15 cellular contexts compared by ENCODE assay signal in genomic region chr5:180870669-180871068, GRCh38. TPM values are rescaled to one million over a fixed set of nuclear protein-coding genes. Genes with fewer than 3 reads are reported as not detected.
DNase-seq lines count a peak whose midpoint lies in the region; ATAC-seq, FAIRE-seq and TF ChIP-seq lines count a peak whose summit lies in the region.
"Had no signal": no experiment of that assay in that cellular context is flagged by ENCODE, and none has a peak within 500 bp of the region (broad histone marks: within the 10 kb centered on the region; RNA-seq: fewer than 3 reads in every experiment).

No MANE protein-coding gene starts in this region.

- DNase-seq in K562 (ENCODE audit: extremely low read depth in 1 of 4, low spot score in 3 of 4) (no peak), stomach (no peak), nucleus accumbens (lab: John Stamatoyannopoulos, UW) (no peak), middle frontal gyrus (ENCODE audit: extremely low spot score, low spot score) (no peak), AML-193 (lab: John Stamatoyannopoulos, UW) (no peak)
- DNase-seq: Caco-2; CD8-positive, alpha-beta memory T cell; DND-41; GDM1; H7 had no signal

- TF ChIP-seq CTCF in K562 (IDR thresholded peaks at IDR 0.05 in 2 of 3, conservative IDR thresholded peaks at IDR 0.05 in 1 of 3; ENCODE audit: insufficient read depth in 2 of 3, low read depth in 1 of 3, low read length in 3 of 3) (no peak), gastroesophageal sphincter (IDR thresholded peaks at IDR 0.05) (no peak), stomach (IDR thresholded peaks at IDR 0.05) (no peak)

- POLR2A ChIA-PET in K562 (lab: Yijun Ruan, JAX), result no interaction called here

- intact Hi-C loops in K562 (cut with micrococcal nuclease) (no loop called here), stomach (cut with DNase I; ENCODE audit: low total_unique reads) (no loop called here)

- H3K9me1 ChIP-seq in K562 (ENCODE audit: control insufficient read depth, insufficient read depth, low read length), result no peaks in the 10 kb centered on the region

- peaks cover 18 to 33% of the 10 kb centered on the region in 2 experiments for H3K4me1 ChIP-seq in K562 (replicated peaks in 1 of 2; ENCODE audit: control insufficient read depth in 2 of 2, insufficient read depth in 2 of 2, low read length in 2 of 2)
- peaks cover 3 to 38% (median 3%) of the 10 kb centered on the region in 3 donors for H3K4me1 ChIP-seq in gastroesophageal sphincter
- peaks cover 0 to 38% (median 22%) of the 10 kb centered on the region in 4 donors for H3K4me1 ChIP-seq in stomach
- H3K4me1 ChIP-seq: BLaER1 had no signal

- no peaks in the 10 kb centered on the region for H4K20me1 ChIP-seq in K562 (replicated peaks; ENCODE audit: control insufficient read depth, insufficient read depth, low read length)
- H4K20me1 ChIP-seq: BLaER1 had no signal

- TF ChIP-seq POLR2A in K562 (conservative IDR thresholded peaks at IDR 0.05), result no peak
- TF ChIP-seq POLR2A in gastroesophageal sphincter (IDR thresholded peaks at IDR 0.05), result no peak
- TF ChIP-seq POLR2A in stomach (IDR thresholded peaks at IDR 0.05), result no peak

- TF ChIP-seq RAD21 in K562 (CRISPR knock-in tag; conservative IDR thresholded peaks at IDR 0.05 in 1 of 2, IDR thresholded peaks at IDR 0.05 in 1 of 2), result no peak

- no peak for FAIRE-seq in K562 (lab: Jason Lieb, UNC)
- FAIRE-seq: GM12892 had no signal

- no peak for TF ChIP-seq EP300 in K562 (IDR thresholded peaks at IDR 0.05; ENCODE audit: low read length)
- TF ChIP-seq EP300 in gastroesophageal sphincter (IDR thresholded peaks at IDR 0.05), result no peak
- no peak for TF ChIP-seq EP300 in stomach (IDR thresholded peaks at IDR 0.05)

- no peak overlapping the region for H3K4me3 ChIP-seq in K562
- H3K4me3 ChIP-seq in gastroesophageal sphincter, result no peak overlapping the region
- no peak overlapping the region for H3K4me3 ChIP-seq in stomach
- H3K4me3 ChIP-seq: BLaER1, GM23338 had no signal

- no peaks in the 10 kb centered on the region for H3K79me2 ChIP-seq in K562 (ENCODE audit: control insufficient read depth, insufficient read depth, low read length)

- H3K36me3 ChIP-seq in K562 (ENCODE audit: control insufficient read depth, insufficient read depth, low read length), result no peaks in the 10 kb centered on the region
- H3K36me3 ChIP-seq in gastroesophageal sphincter, result no peaks in the 10 kb centered on the region
- no peaks in the 10 kb centered on the region for H3K36me3 ChIP-seq in stomach
- H3K36me3 ChIP-seq: BLaER1 had no signal

- in situ Hi-C loops in K562 (cut with MboI), result no loop called here

- CTCF ChIA-PET in K562 (lab: Yijun Ruan, JAX; ENCODE audit: low intra/inter-chr PET ratio), result no interaction called here

- 0 out of 2 replicates have a peak overlapping the region, but pooled peaks have one; percentile 9 for H2AFZ ChIP-seq in K562 (ENCODE audit: low read depth, low read length)
- H2AFZ ChIP-seq: GM23338 had no signal

- no TSS peak for BruUV-seq in K562 (replicated peaks; lab: Mats Ljungman, UMichigan)

- 61% methylated on average over 8 of the region's 8 CpGs for WGBS in K562 (ENCODE audit: insufficient coverage, low coverage, missing lambda C conversion rate)
- WGBS in gastroesophageal sphincter (ENCODE audit: low coverage in 1 of 2), 2 donors, result 62 to 70% methylated on average over 7 to 8 of the region's 8 CpGs
- 63 to 77% (median 67%) methylated on average over 8 of the region's 8 CpGs for WGBS in stomach, 5 donors

- no peak overlapping the region for H3K27ac ChIP-seq in K562 (ENCODE audit: extremely low read depth, low read depth, low read length)
- H3K27ac ChIP-seq in gastroesophageal sphincter, result peak overlapping the region; percentile 77 to 87 (median 80)
- H3K27ac ChIP-seq in stomach, result peak overlapping the region in 3 of 5 donors; percentile 2 to 84 (median 41)
- H3K27ac ChIP-seq: BLaER1 had no signal

- no peak overlapping the region for H3K4me2 ChIP-seq in K562 (ENCODE audit: insufficient read depth, low read length)
- H3K4me2 ChIP-seq: BLaER1, GM23338 had no signal

- ATAC-seq in K562 (no peak), gastroesophageal sphincter (no peak)
- ATAC-seq: GM23338 had no signal

- no peak overlapping the region for H3K9ac ChIP-seq in K562 (ENCODE audit: insufficient read depth in 1 of 2, low read depth in 2 of 2, low read length in 2 of 2)
- H3K9ac ChIP-seq: BLaER1 had no signal

- no peaks in the 10 kb centered on the region for H3K9me3 ChIP-seq in K562 (replicated peaks; ENCODE audit: control insufficient read depth, insufficient read depth, low read depth, low read length)
- H3K9me3 ChIP-seq in gastroesophageal sphincter, result no peaks in the 10 kb centered on the region
- H3K9me3 ChIP-seq in stomach, result no peaks in the 10 kb centered on the region
- H3K9me3 ChIP-seq: BLaER1, Caco-2 had no signal

- no peaks in the 10 kb centered on the region for H3K27me3 ChIP-seq in K562 (ENCODE audit: control insufficient read depth in 2 of 2, insufficient read depth in 2 of 2, low read length in 2 of 2)
- no peaks in the 10 kb centered on the region for H3K27me3 ChIP-seq in gastroesophageal sphincter
- H3K27me3 ChIP-seq in stomach, result no peaks in the 10 kb centered on the region
- H3K27me3 ChIP-seq: BLaER1 had no signal

TF ChIP-seq in K562, 482 proteins besides CTCF, POLR2A, EP300 and RAD21:
- no peak for TF ChIP-seq CAMTA2 (CRISPR knock-in tag; conservative IDR thresholded peaks at IDR 0.05)
- TF ChIP-seq ZNF12 (CRISPR knock-in tag; IDR thresholded peaks at IDR 0.05), result peak; percentile 92

RNA-seq across cellular contexts. Expression of gene ZFP62, which starts 9.6 kb away (rescaled TPM):
- total RNA-seq in K562 (2011; cell fraction: chromatin; rRNA removed; ENCODE audit: low replicate concordance), result 20.6 and 74.4 TPM in 2 replicates
- total RNA-seq in K562 (2011; cell fraction: nucleolus; rRNA removed), result 10.7 and 15.1 TPM in 2 replicates
- total RNA-seq in K562 (2011; cell fraction: nucleoplasm; rRNA removed), result 20.2 and 22.8 TPM in 2 replicates
- 18.9 and 22.2 TPM in 2 replicates for total RNA-seq in K562 (2014; rRNA removed)
- 32.8 and 33.9 TPM in 2 replicates for total RNA-seq in K562 (2014; rRNA removed; fragmentation: Illumina TruSeq; extraction: Trizol)
- 25.8 and 28.8 TPM in 2 replicates for total RNA-seq in K562 (2015; rRNA removed; fragmentation: Illumina TruSeq; extraction: Trizol)
- 22.9 and 24.0 TPM in 2 replicates for total RNA-seq in K562 (2021)
- 37.5 and 38.6 TPM in 2 replicates for polyA plus RNA-seq in K562 (2011; rRNA removed)
- 4.0 and 9.8 TPM in 2 replicates for polyA plus RNA-seq in K562 (2011; cell fraction: cytosol; rRNA removed)
- polyA plus RNA-seq in K562 (2011; cell fraction: nucleus; rRNA removed), result 41.6 and 58.9 TPM in 2 replicates
- polyA plus RNA-seq in K562 (2012), result 22.2 and 23.9 TPM in 2 replicates
- polyA plus RNA-seq in K562 (2014; fragmentation: Illumina TruSeq; extraction: Trizol), result 21.6 and 25.0 TPM in 2 replicates
- 10 to 100 TPM; 12.2 to 18.1 TPM for polyA plus RNA-seq in K562 (2014; fragmentation: Nextera tagmentation; extraction: Ambion mirVana)
- polyA plus RNA-seq in K562 (2014; rRNA removed), result 19.2 and 32.9 TPM in 2 replicates
- polyA minus RNA-seq in K562 (2011; rRNA and poly(A)+ RNA removed), result 45.8 and 63.5 TPM in 2 replicates
- polyA minus RNA-seq in K562 (2011; cell fraction: cytosol; rRNA and poly(A)+ RNA removed), result 13.9 and 14.1 TPM in 2 replicates
- 17.5 and 36.4 TPM in 2 replicates for polyA minus RNA-seq in K562 (2011; cell fraction: nucleus; rRNA and poly(A)+ RNA removed)
- total RNA-seq in gastroesophageal sphincter, result 10 to 100 TPM; 19.1 to 34.9 (median 21.4) TPM
- total RNA-seq in stomach, result 10 to 100 TPM in 4 of 5 donors, 1 to 10 TPM in 1; 8.2 to 46.9 (median 16.5) TPM
- polyA plus RNA-seq in stomach, result 10 to 100 TPM in 2 of 3 donors, 1 to 10 TPM in 1; 7.8 to 20.5 (median 13.3) TPM

RNA-seq across cellular contexts. Expression of gene BTNL8, which starts 28.3 kb away (rescaled TPM):
- total RNA-seq in K562 (2011; cell fraction: chromatin; rRNA removed; ENCODE audit: low replicate concordance), result 0.16 TPM in 1 of 2 replicates, not detected in the other
- total RNA-seq in K562 (2011; cell fraction: nucleolus; rRNA removed), result not detected in 2 replicates
- not detected in 2 replicates for total RNA-seq in K562 (2011; cell fraction: nucleoplasm; rRNA removed)
- total RNA-seq in K562 (2014; rRNA removed), result 0.18 TPM in 1 of 2 replicates, not detected in the other
- 0.07 TPM in 1 of 2 replicates, not detected in the other for total RNA-seq in K562 (2014; rRNA removed; fragmentation: Illumina TruSeq; extraction: Trizol)
- 0.15 TPM in 1 of 2 replicates, not detected in the other for total RNA-seq in K562 (2015; rRNA removed; fragmentation: Illumina TruSeq; extraction: Trizol)
- 0.13 TPM in 1 of 2 replicates, not detected in the other for total RNA-seq in K562 (2021)
- not detected in 2 replicates for polyA plus RNA-seq in K562 (2011; rRNA removed)
- polyA plus RNA-seq in K562 (2011; cell fraction: cytosol; rRNA removed), result not detected in 2 replicates
- 0.13 TPM in 1 of 2 replicates, not detected in the other for polyA plus RNA-seq in K562 (2011; cell fraction: nucleus; rRNA removed)
- polyA plus RNA-seq in K562 (2012), result 0.15 and 0.27 TPM in 2 replicates
- 0.04 TPM in 1 of 2 replicates, not detected in the other for polyA plus RNA-seq in K562 (2014; fragmentation: Illumina TruSeq; extraction: Trizol)
- polyA plus RNA-seq in K562 (2014; fragmentation: Nextera tagmentation; extraction: Ambion mirVana), result not detected
- 0.22 TPM in 1 of 2 replicates, not detected in the other for polyA plus RNA-seq in K562 (2014; rRNA removed)
- not detected in 2 replicates for polyA minus RNA-seq in K562 (2011; rRNA and poly(A)+ RNA removed)
- polyA minus RNA-seq in K562 (2011; cell fraction: cytosol; rRNA and poly(A)+ RNA removed), result not detected in 2 replicates
- not detected in 2 replicates for polyA minus RNA-seq in K562 (2011; cell fraction: nucleus; rRNA and poly(A)+ RNA removed)
- 1 to 10 TPM in 1 of 4 donors, under 1 TPM in 1, not detected in 2; 0.81 to 1.1 TPM for total RNA-seq in gastroesophageal sphincter
- 10 to 100 TPM in 2 of 5 donors, 1 to 10 TPM in 3; 2.2 to 22.0 (median 7.0) TPM for total RNA-seq in stomach
- 1 to 10 TPM in 1 of 3 donors, under 1 TPM in 2; 0.76 to 1.3 (median 0.80) TPM for polyA plus RNA-seq in stomach
- total RNA-seq: A673, GM23338 had no signal
- polyA plus RNA-seq: CD8-positive, alpha-beta memory T cell had no signal
